Comparison of ENCODE assay signal across 8 cellular contexts in the genomic region with DNA sequence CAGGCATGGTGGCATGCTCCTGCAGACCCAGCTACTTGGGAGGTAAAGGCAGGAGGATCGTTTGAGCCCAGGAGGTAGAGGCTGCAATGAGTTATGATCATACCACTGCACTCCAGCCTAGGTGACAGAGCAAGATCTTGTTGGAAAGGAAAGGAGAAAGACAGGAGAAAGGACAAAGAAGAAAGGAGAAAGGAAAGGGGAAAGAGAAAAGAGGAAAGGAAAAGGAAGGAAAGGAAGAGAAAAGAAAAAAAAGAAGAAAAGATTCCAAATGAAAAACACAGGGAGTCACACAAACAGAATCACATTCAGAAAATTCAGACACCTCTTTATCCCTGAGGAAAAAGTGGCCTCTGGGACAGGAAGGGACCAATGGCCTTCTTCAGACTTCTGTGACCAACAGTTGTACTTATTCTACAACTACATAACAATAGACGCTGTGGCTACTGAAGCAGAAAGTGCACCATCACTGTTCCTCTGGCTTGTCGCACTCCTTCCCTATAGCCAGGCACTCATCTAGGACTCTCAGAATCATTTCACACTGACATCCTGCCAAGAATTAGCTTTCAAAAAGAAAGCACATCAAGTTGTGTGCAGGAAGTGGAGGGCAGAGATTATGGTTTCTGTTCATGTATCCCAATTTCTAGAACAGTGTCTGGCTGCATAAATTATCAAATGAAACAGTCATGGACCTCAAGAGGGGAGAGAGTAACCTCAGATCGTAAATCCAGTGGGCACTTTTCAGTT. TPM values are rescaled to one million over a fixed set of nuclear protein-coding genes. Genes with fewer than 3 reads are reported as not detected.
A peak's percentile ranks its signal among the peaks of the same experiment; 100 is the strongest.
DNase-seq lines count a peak whose midpoint lies in the region; ATAC-seq and TF ChIP-seq lines count a peak whose summit lies in the region.

No MANE protein-coding gene starts in this region.

- peaks cover 26 to 92% (median 45%) of the 10 kb centered on the region in 10 experiments for H3K4me1 ChIP-seq in BLaER1 treated with 17β-estradiol and CSF1 and Interleukin-3, amounts not matched to agents 10 nM and 100 nM
- H3K4me1 ChIP-seq in suprapubic skin (peaks cover 14% of the 10 kb centered on the region), foreskin keratinocyte (peaks cover 17% of the 10 kb centered on the region)

- peaks cover 0 to 23% (median 7%) of the 10 kb centered on the region in 11 experiments; a peak in 4 of 22 replicates for H3K36me3 ChIP-seq in BLaER1 treated with 17β-estradiol and CSF1 and Interleukin-3, amounts not matched to agents 10 nM and 100 nM
- H3K36me3 ChIP-seq in suprapubic skin = no peaks in the 10 kb centered on the region

- peak overlapping the region; percentile 79 for H3K27ac Mint-ChIP-seq in activated T-helper 2 cell treated with anti-CD3 and anti-CD28 coated beads, Interferon-gamma antibody, Interleukin-2, Interleukin-4, amounts not matched to agents 10 μg/mL and 5 μg/mL and 100 μg/mL, durations not matched to agents 14 hours and 24 hours and 36 hours

- peaks cover 53% of the 10 kb centered on the region for H3K4me1 Mint-ChIP-seq in activated T-helper 2 cell treated with anti-CD3 and anti-CD28 coated beads, Interferon-gamma antibody, Interleukin-2, Interleukin-4, amounts not matched to agents 10 μg/mL and 5 μg/mL and 100 μg/mL, durations not matched to agents 14 hours and 24 hours and 36 hours (ENCODE audit: low read depth)

- peak; percentile 66 for ATAC-seq in GM18867 (IDR thresholded peaks at IDR 0.05; ENCODE audit: unreplicated experiment)
- ATAC-seq in HG03045 (IDR thresholded peaks at IDR 0.05; ENCODE audit: unreplicated experiment) = peak; percentile 51
- ATAC-seq in foreskin keratinocyte = no peak

- TF ChIP-seq EP300 in suprapubic skin (IDR thresholded peaks at IDR 0.05) = no peak

- H3K9me3 Mint-ChIP-seq in activated T-helper 2 cell treated with anti-CD3 and anti-CD28 coated beads, Interferon-gamma antibody, Interleukin-2, Interleukin-4, amounts not matched to agents 10 μg/mL and 5 μg/mL and 100 μg/mL, durations not matched to agents 14 hours and 24 hours and 36 hours = no peaks in the 10 kb centered on the region

- TF ChIP-seq POLR2A in suprapubic skin (IDR thresholded peaks at IDR 0.05) = no peak

- H3K9ac ChIP-seq in BLaER1 treated with 17β-estradiol and CSF1 and Interleukin-3, amounts not matched to agents 10 nM and 100 nM = peak overlapping the region in 8 of 11 experiments; percentile 3 to 70 (median 47); a peak in 11 of 22 replicates

- no peaks in the 10 kb centered on the region for H3K9me3 ChIP-seq in BLaER1 treated with 17β-estradiol and CSF1 and Interleukin-3, amounts not matched to agents 10 nM and 100 nM (replicated peaks in 1 of 11)
- no peaks in the 10 kb centered on the region for H3K9me3 ChIP-seq in suprapubic skin

- intact Hi-C loops in activated T-helper 2 cell treated with anti-CD3 and anti-CD28 coated beads, Interferon-gamma antibody, Interleukin-2, Interleukin-4, amounts not matched to agents 10 μg/mL and 5 μg/mL and 100 μg/mL, durations not matched to agents 14 hours and 24 hours and 36 hours (cut with micrococcal nuclease) = no loop called here

- TF ChIP-seq CTCF in suprapubic skin (IDR thresholded peaks at IDR 0.05) (no peak), foreskin keratinocyte (conservative IDR thresholded peaks at IDR 0.05) (no peak)

- DNase-seq in activated T-helper 2 cell treated with anti-CD3 and anti-CD28 coated beads, Interferon-gamma antibody, Interleukin-2, Interleukin-4, amounts not matched to agents 10 μg/mL and 5 μg/mL and 100 μg/mL, durations not matched to agents 14 hours and 24 hours and 36 hours (ENCODE audit: low spot score) = no peak
- no peak for DNase-seq in NCI-H146 (lab: John Stamatoyannopoulos, UW)
- DNase-seq in suprapubic skin (ENCODE audit: low spot score in 2 of 2) = no peak
- DNase-seq in foreskin keratinocyte = no peak
- no peak for DNase-seq in ecto neural progenitor cell (ENCODE audit: low spot score)

- H3K36me3 Mint-ChIP-seq in activated T-helper 2 cell treated with anti-CD3 and anti-CD28 coated beads, Interferon-gamma antibody, Interleukin-2, Interleukin-4, amounts not matched to agents 10 μg/mL and 5 μg/mL and 100 μg/mL, durations not matched to agents 14 hours and 24 hours and 36 hours (ENCODE audit: low read depth) = peaks cover 34% of the 10 kb centered on the region

- WGBS in suprapubic skin = 61% methylated on average over 4 of the region's 4 CpGs

- H3K27ac ChIP-seq in BLaER1 treated with 17β-estradiol and CSF1 and Interleukin-3, amounts not matched to agents 10 nM and 100 nM = peak overlapping the region in 9 of 11 experiments; percentile 25 to 78 (median 61); a peak in 18 of 22 replicates
- H3K27ac ChIP-seq in suprapubic skin (no peak overlapping the region), foreskin keratinocyte (no peak overlapping the region)

- H4K20me1 ChIP-seq in BLaER1 treated with 17β-estradiol and CSF1 and Interleukin-3, amounts not matched to agents 10 nM and 100 nM = peaks cover 0 to 90% (median 32%) of the 10 kb centered on the region in 11 experiments; a peak in 16 of 22 replicates

- peak overlapping the region; percentile 41 to 95 (median 65) for H3K4me2 ChIP-seq in BLaER1 treated with 17β-estradiol and CSF1 and Interleukin-3, amounts not matched to agents 10 nM and 100 nM

- no peak overlapping the region for H3K4me3 Mint-ChIP-seq in activated T-helper 2 cell treated with anti-CD3 and anti-CD28 coated beads, Interferon-gamma antibody, Interleukin-2, Interleukin-4, amounts not matched to agents 10 μg/mL and 5 μg/mL and 100 μg/mL, durations not matched to agents 14 hours and 24 hours and 36 hours (ENCODE audit: low read depth)

- H3K4me3 ChIP-seq in BLaER1 treated with 17β-estradiol and CSF1 and Interleukin-3, amounts not matched to agents 10 nM and 100 nM = peak overlapping the region in 2 of 10 experiments; percentile 1 to 14; a peak in 1 of 20 replicates
- no peak overlapping the region for H3K4me3 ChIP-seq in suprapubic skin

- H3K27me3 Mint-ChIP-seq in activated T-helper 2 cell treated with anti-CD3 and anti-CD28 coated beads, Interferon-gamma antibody, Interleukin-2, Interleukin-4, amounts not matched to agents 10 μg/mL and 5 μg/mL and 100 μg/mL, durations not matched to agents 14 hours and 24 hours and 36 hours (ENCODE audit: low read depth) = no peaks in the 10 kb centered on the region

- H3K27me3 ChIP-seq in BLaER1 treated with 17β-estradiol and CSF1 and Interleukin-3, amounts not matched to agents 10 nM and 100 nM = no peaks in the 10 kb centered on the region
- H3K27me3 ChIP-seq in suprapubic skin (no peaks in the 10 kb centered on the region), foreskin keratinocyte (no peaks in the 10 kb centered on the region)

RNA-seq across cellular contexts. Expression of gene MTMR6, which starts 5.9 kb away (rescaled TPM):
- 16.3 and 16.5 TPM in 2 replicates for total RNA-seq in activated T-helper 2 cell treated with anti-CD3 and anti-CD28 coated beads, Interferon-gamma antibody, Interleukin-2, Interleukin-4, amounts not matched to agents 10 μg/mL and 5 μg/mL and 100 μg/mL, durations not matched to agents 14 hours and 24 hours and 36 hours
- total RNA-seq in suprapubic skin (10 to 100 TPM; 11.0 to 14.3 (median 12.1) TPM), foreskin keratinocyte (25.4 and 25.8 TPM in 2 replicates)
- 6.3 and 8.2 TPM in 2 replicates for polyA plus RNA-seq in foreskin keratinocyte

RNA-seq across cellular contexts. Expression of gene NUP58, which starts 20.1 kb away (rescaled TPM):
- 129 and 131 TPM in 2 replicates for total RNA-seq in activated T-helper 2 cell treated with anti-CD3 and anti-CD28 coated beads, Interferon-gamma antibody, Interleukin-2, Interleukin-4, amounts not matched to agents 10 μg/mL and 5 μg/mL and 100 μg/mL, durations not matched to agents 14 hours and 24 hours and 36 hours
- total RNA-seq in suprapubic skin (10 to 100 TPM; 27.6 to 54.3 (median 39.9) TPM), foreskin keratinocyte (54.7 and 57.0 TPM in 2 replicates)
- polyA plus RNA-seq in foreskin keratinocyte = 11.5 and 15.3 TPM in 2 replicates

Comparison
In these comparisons a context has a peak if more than half of its experiments do, and no peak if none do; other contexts are left out.
1. H3K27ac ChIP-seq: peak in BLaER1 treated with 17β-estradiol and CSF1 and Interleukin-3, amounts not matched to agents 10 nM and 100 nM (9 of 11); none in suprapubic skin (single experiment) and foreskin keratinocyte (single experiment).